In the genomic region with DNA sequence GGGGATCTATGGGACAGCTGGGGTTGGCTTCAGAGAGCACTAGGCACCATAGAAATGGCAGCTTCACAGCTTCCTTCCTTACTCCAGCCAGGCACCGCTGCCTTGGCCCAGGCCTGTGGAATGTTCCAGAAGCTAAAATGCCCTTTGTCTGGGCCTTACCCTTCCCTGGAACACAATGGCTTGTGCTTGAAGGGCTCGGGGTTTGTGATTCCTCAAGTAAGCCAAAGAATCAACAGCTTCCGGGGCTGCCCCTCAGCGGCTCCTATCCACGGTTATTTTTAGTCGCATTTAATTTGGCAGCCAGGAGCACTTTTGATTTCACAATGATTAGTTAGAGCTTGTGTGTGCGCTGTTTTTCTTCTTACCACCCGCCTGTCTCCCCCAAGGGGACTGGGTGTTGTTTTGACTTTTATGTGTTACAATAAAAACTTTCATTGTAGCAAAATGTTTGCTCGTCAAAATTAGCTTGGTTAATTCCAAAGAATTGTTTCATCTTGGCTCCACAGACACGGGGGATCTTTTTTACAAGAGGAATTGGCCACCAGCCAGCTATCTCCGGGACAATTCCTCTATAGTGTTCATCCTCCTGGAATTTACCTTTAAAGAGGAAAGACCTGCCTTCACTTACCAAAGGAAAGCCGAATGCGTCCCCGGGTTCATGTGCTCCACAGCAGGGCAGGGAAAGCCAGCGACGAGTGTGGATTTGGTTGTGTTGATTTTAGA, we compare ENCODE assay signal across 10 cellular contexts.
DNase-seq lines count a peak whose midpoint lies in the region; FAIRE-seq and TF ChIP-seq lines count a peak whose summit lies in the region.
"Had no signal": no experiment of that assay in that cellular context is flagged by ENCODE, and none has a peak within 500 bp of the region (broad histone marks: within the 10 kb centered on the region; RNA-seq: fewer than 3 reads in every experiment).

No MANE protein-coding gene starts in this region.

- no peaks in the 10 kb centered on the region for H4K20me1 ChIP-seq in OCI-LY3 (ENCODE audit: insufficient read depth, low read length)

- no peak overlapping the region for H3K9ac ChIP-seq in OCI-LY3 (ENCODE audit: low read length)
- H3K9ac ChIP-seq in skeletal muscle satellite cell (ENCODE audit: low read depth, low read length), result no peak overlapping the region
- H3K9ac ChIP-seq: parathyroid adenoma had no signal

- H3K4me2 ChIP-seq in OCI-LY3 (ENCODE audit: low read length) (peak overlapping the region; percentile 11), skeletal muscle satellite cell (ENCODE audit: low read length) (peak overlapping the region; percentile 28)

- H3K27me3 ChIP-seq in OCI-LY3 (ENCODE audit: low read depth, low read length) (peaks cover 4% of the 10 kb centered on the region; the same call in 1 of the 2 replicates), skeletal muscle satellite cell (ENCODE audit: control insufficient read depth, insufficient read depth, low read length) (peaks cover 84% of the 10 kb centered on the region)

- no peaks in the 10 kb centered on the region for H3K79me2 ChIP-seq in OCI-LY3 (ENCODE audit: low read length)
- H3K79me2 ChIP-seq: parathyroid adenoma had no signal

- no peak overlapping the region for H3K27ac ChIP-seq in OCI-LY3 (ENCODE audit: low read length)
- H3K27ac ChIP-seq: HL-60, parathyroid adenoma had no signal

- peak; percentile 42 for FAIRE-seq in GM19239 (lab: Jason Lieb, UNC)

- no peak for TF ChIP-seq CTCF in OCI-LY3 (IDR thresholded peaks at IDR 0.05; ENCODE audit: low read depth, low read length)
- no peak for TF ChIP-seq CTCF in fibroblast of the aortic adventitia (IDR thresholded peaks at IDR 0.05; ENCODE audit: insufficient read depth, low read length)
- no peak for TF ChIP-seq CTCF in GM10266 (IDR thresholded peaks at IDR 0.05; ENCODE audit: control insufficient read depth, insufficient read depth, low read depth, missing control alignments)

- H3K4me1 ChIP-seq in OCI-LY3 (ENCODE audit: low read length), result peaks cover 32% of the 10 kb centered on the region
- H3K4me1 ChIP-seq in skeletal muscle satellite cell (ENCODE audit: control insufficient read depth, insufficient read depth, low read length), result peaks cover 27% of the 10 kb centered on the region
- H3K4me1 ChIP-seq: parathyroid adenoma had no signal

- H3K36me3 ChIP-seq in OCI-LY3 (replicated peaks; ENCODE audit: low read depth, low read length) (peaks cover 2% of the 10 kb centered on the region), skeletal muscle satellite cell (ENCODE audit: insufficient read depth, low read length) (no peaks in the 10 kb centered on the region)

- DNase-seq in GM19239 (ENCODE audit: insufficient read length, low spot score) (no peak), fibroblast of the aortic adventitia (ENCODE audit: low read depth) (peak; percentile 85), Kasumi-1 (lab: John Stamatoyannopoulos, UW) (no peak), GM10266 (ENCODE audit: extremely low spot score) (no peak), NCI-H1930 (lab: John Stamatoyannopoulos, UW) (no peak)
- DNase-seq in activated CD4-positive, alpha-beta T cell treated with anti-CD3 and anti-CD28 coated beads for 48 hours, result no peak

- no peak overlapping the region for H2AFZ ChIP-seq in OCI-LY3 (ENCODE audit: low read depth, low read length)
- H2AFZ ChIP-seq: parathyroid adenoma had no signal

- no peak overlapping the region for H3K4me3 ChIP-seq in OCI-LY3 (ENCODE audit: low read length)
- H3K4me3 ChIP-seq in fibroblast of the aortic adventitia (ENCODE audit: low read depth, low read length), result no peak overlapping the region
- H3K4me3 ChIP-seq in skeletal muscle satellite cell (ENCODE audit: low read length), result no peak overlapping the region

- H3K9me3 ChIP-seq in OCI-LY3 (ENCODE audit: insufficient read depth, low read length), result peaks cover 8% of the 10 kb centered on the region
- no peaks in the 10 kb centered on the region for H3K9me3 ChIP-seq in skeletal muscle satellite cell (replicated peaks; ENCODE audit: low read length)
